In genomic region chrX:131735127-131735526, GRCh38 we compare ENCODE assay signal across 21 cellular contexts.
A peak's percentile ranks its signal among the peaks of the same experiment; 100 is the strongest.
DNase-seq lines count a peak whose midpoint lies in the region; ATAC-seq and TF ChIP-seq lines count a peak whose summit lies in the region.
"Had no signal": no experiment of that assay in that cellular context is flagged by ENCODE, and none has a peak within 500 bp of the region (broad histone marks: within the 10 kb centered on the region; RNA-seq: fewer than 3 reads in every experiment).

No MANE protein-coding gene starts in this region.

- no TSS peak for BruUV-seq in mammary epithelial cell (replicated peaks; lab: Mats Ljungman, UMichigan)

- DNase-seq in LHCN-M2 (ENCODE audit: low read depth), result peak; percentile 32
- peak; percentile 51 for DNase-seq in mammary epithelial cell
- DNase-seq in left colon, result no peak
- no peak for DNase-seq in stimulated activated naive B cell treated with anti-CD40 and anti-IgM and Interleukin-4, amounts not matched to agents 10 μg/mL and 1 μg/mL and 100 μg/mL, for 72 hours
- DNase-seq in NCI-H526 treated with DMSO at 0.1 percent for 48 hours (lab: John Stamatoyannopoulos, UW), result no peak
- DNase-seq in left ventricle myocardium inferior, result no peak
- DNase-seq: activated B cell treated with CpG ODN at 0.5 μM for 24 hours; activated CD8-positive, alpha-beta T cell treated with anti-CD3 and anti-CD28 coated beads for 36 hours; activated naive CD4-positive, alpha-beta T cell treated with anti-CD3 and anti-CD28 coated beads, Interleukin-2, amount 10 ng/mL, durations not matched to agents 7 days and 5 days; AML-193; foreskin fibroblast; NCI-H2171 treated with DMSO at 0.1 percent for 48 hours; stimulated activated CD4-positive, alpha-beta T cell treated with anti-CD3 and anti-CD28 coated beads, Interleukin-1b, Interleukin-23, amount 100 ng/mL, for 48 hours had no signal

- peak overlapping the region; percentile 71 for H3K4me2 ChIP-seq in mammary epithelial cell (ENCODE audit: insufficient read depth, low read depth, low read length)

- peaks cover 0 to 1% of the 10 kb centered on the region in 2 donors for H3K4me1 Mint-ChIP-seq in stimulated activated naive B cell treated with anti-CD40 and anti-IgM and Interleukin-4, amounts not matched to agents 10 μg/mL and 1 μg/mL and 100 μg/mL, for 72 hours
- H3K4me1 Mint-ChIP-seq: activated B cell treated with CpG ODN at 0.5 μM for 24 hours; activated naive CD4-positive, alpha-beta T cell treated with anti-CD3 and anti-CD28 coated beads, Interleukin-2, amount 10 ng/mL, durations not matched to agents 7 days and 5 days; neural crest cell had no signal

- dilution Hi-C loops in mammary epithelial cell (cut with HindIII; ENCODE audit: low sequenced_read_pairs), result no loop called here

- H4K20me1 ChIP-seq in mammary epithelial cell (ENCODE audit: insufficient read depth, low read length), result no peaks in the 10 kb centered on the region

- H3K36me3 Mint-ChIP-seq in stimulated activated naive B cell treated with anti-CD40 and anti-IgM and Interleukin-4, amounts not matched to agents 10 μg/mL and 1 μg/mL and 100 μg/mL, for 72 hours, result peaks cover 19 to 28% of the 10 kb centered on the region in 2 donors

- peak overlapping the region; percentile 48 for H3K9ac ChIP-seq in mammary epithelial cell (ENCODE audit: insufficient read depth, low read length)

- WGBS in mammary epithelial cell (ENCODE audit: low coverage, missing lambda C conversion rate), result 20% methylated on average over 3 of the region's 3 CpGs

- H3K27ac ChIP-seq in mammary epithelial cell (ENCODE audit: insufficient read depth, low read depth, low read length) (peak overlapping the region; percentile 47), left ventricle myocardium inferior (replicated peaks) (no peak overlapping the region)
- H3K27ac ChIP-seq: right lobe of liver, SJSA1 had no signal

- H3K9me3 ChIP-seq in mammary epithelial cell (replicated peaks; ENCODE audit: insufficient read depth, low read length), result no peaks in the 10 kb centered on the region
- H3K9me3 ChIP-seq in left ventricle myocardium inferior (replicated peaks), result peaks cover 12% of the 10 kb centered on the region
- H3K9me3 ChIP-seq: ascending aorta, right lobe of liver, SJSA1, transverse colon had no signal

- H3K9me3 Mint-ChIP-seq in stimulated activated naive B cell treated with anti-CD40 and anti-IgM and Interleukin-4, amounts not matched to agents 10 μg/mL and 1 μg/mL and 100 μg/mL, for 72 hours, result peaks cover 0 to 3% of the 10 kb centered on the region in 2 donors
- H3K9me3 Mint-ChIP-seq: activated B cell treated with CpG ODN at 0.5 μM for 24 hours; stimulated activated naive CD8-positive, alpha-beta T cell treated with anti-CD3 and anti-CD28 coated beads, Interleukin-15, Interleukin-2, amounts not matched to agents 100 ng/mL and 50 ng/mL, for 24 hours had no signal

- no peaks in the 10 kb centered on the region for H3K79me2 ChIP-seq in mammary epithelial cell (ENCODE audit: insufficient read depth, low read length)

- H2AFZ ChIP-seq in mammary epithelial cell (ENCODE audit: low read depth, low read length), result peak overlapping the region; percentile 69

- H3K4me1 ChIP-seq in mammary epithelial cell (ENCODE audit: insufficient read depth, low read length) (no peaks in the 10 kb centered on the region), left ventricle myocardium inferior (no peaks in the 10 kb centered on the region)
- H3K4me1 ChIP-seq: ascending aorta, right lobe of liver, SJSA1, transverse colon had no signal

- H3K27me3 Mint-ChIP-seq in stimulated activated naive B cell treated with anti-CD40 and anti-IgM and Interleukin-4, amounts not matched to agents 10 μg/mL and 1 μg/mL and 100 μg/mL, for 72 hours, result no peaks in the 10 kb centered on the region
- H3K27me3 Mint-ChIP-seq: activated B cell treated with CpG ODN at 0.5 μM for 24 hours; activated CD8-positive, alpha-beta T cell treated with anti-CD3 and anti-CD28 coated beads for 36 hours; activated naive CD4-positive, alpha-beta T cell treated with anti-CD3 and anti-CD28 coated beads, Interleukin-2, amount 10 ng/mL, durations not matched to agents 7 days and 5 days; stimulated activated naive CD8-positive, alpha-beta T cell treated with anti-CD3 and anti-CD28 coated beads, Interleukin-15, Interleukin-2, amounts not matched to agents 100 ng/mL and 50 ng/mL, for 24 hours had no signal

- intact Hi-C loops in mammary epithelial cell (cut with micrococcal nuclease) (no loop called here), left colon (cut with DNase I, micrococcal nuclease) (no loop called here), left ventricle myocardium inferior (cut with micrococcal nuclease) (no loop called here)

- peak; percentile 19 for ATAC-seq in left colon
- peak in 1 of 2 donors; percentile 52 for ATAC-seq in stimulated activated naive B cell treated with anti-CD40 and anti-IgM and Interleukin-4, amounts not matched to agents 10 μg/mL and 1 μg/mL and 100 μg/mL, for 72 hours (replicated peaks)
- no peak for ATAC-seq in GM18511 (IDR thresholded peaks at IDR 0.05; ENCODE audit: unreplicated experiment)
- ATAC-seq: activated CD8-positive, alpha-beta T cell treated with anti-CD3 and anti-CD28 coated beads for 36 hours had no signal

- H3K27me3 ChIP-seq in mammary epithelial cell (ENCODE audit: insufficient read depth, low read length), result no peaks in the 10 kb centered on the region
- no peaks in the 10 kb centered on the region for H3K27me3 ChIP-seq in left ventricle myocardium inferior (ENCODE audit: low read depth)
- H3K27me3 ChIP-seq: ascending aorta, right lobe of liver, SJSA1, transverse colon had no signal

- CTCF ChIA-PET in mammary epithelial cell (lab: Charles Lee; ENCODE audit: low non-redundant PET), result no interaction called here

- in situ Hi-C loops in mammary epithelial cell (cut with MboI; ENCODE audit: low sequenced_read_pairs in 2 of 2), result no loop called here

- H3K36me3 ChIP-seq in mammary epithelial cell (ENCODE audit: insufficient read depth, low read length) (no peaks in the 10 kb centered on the region), left ventricle myocardium inferior (no peaks in the 10 kb centered on the region)
- H3K36me3 ChIP-seq: ascending aorta, right lobe of liver, SJSA1, transverse colon had no signal

- peak overlapping the region in 1 of 2 donors; percentile 57 for H3K4me3 Mint-ChIP-seq in stimulated activated naive B cell treated with anti-CD40 and anti-IgM and Interleukin-4, amounts not matched to agents 10 μg/mL and 1 μg/mL and 100 μg/mL, for 72 hours
- H3K4me3 Mint-ChIP-seq: activated B cell treated with CpG ODN at 0.5 μM for 24 hours; activated CD8-positive, alpha-beta T cell treated with anti-CD3 and anti-CD28 coated beads for 36 hours; activated naive CD4-positive, alpha-beta T cell treated with anti-CD3 and anti-CD28 coated beads, Interleukin-2, amount 10 ng/mL, durations not matched to agents 7 days and 5 days; activated T-cell treated with anti-CD3 and anti-CD28 coated beads, Interleukin-2, amount 50 U/mL, for 4 hours; neural crest cell; stimulated activated naive CD8-positive, alpha-beta T cell treated with anti-CD3 and anti-CD28 coated beads, Interleukin-15, Interleukin-2, amounts not matched to agents 100 ng/mL and 50 ng/mL, for 24 hours had no signal

- TF ChIP-seq CTCF in mammary epithelial cell (conservative IDR thresholded peaks at IDR 0.05 in 1 of 2, IDR thresholded peaks at IDR 0.05 in 1 of 2; ENCODE audit: extremely low read depth in 1 of 2, insufficient read depth in 1 of 2, low read depth in 1 of 2, low read length in 2 of 2) (no peak), left ventricle myocardium inferior (IDR thresholded peaks at IDR 0.05; ENCODE audit: borderline replicate concordance) (no peak)

- H3K4me3 ChIP-seq in mammary epithelial cell (replicated peaks in 1 of 3; ENCODE audit: insufficient read depth in 1 of 3, low read depth in 2 of 3, low read length in 3 of 3), result peak overlapping the region in 1 of 3 experiments; percentile 17
- H3K4me3 ChIP-seq in left ventricle myocardium inferior, result no peak overlapping the region
- H3K4me3 ChIP-seq: SJSA1 had no signal

- peak overlapping the region; percentile 72 for H3K27ac Mint-ChIP-seq in stimulated activated naive B cell treated with anti-CD40 and anti-IgM and Interleukin-4, amounts not matched to agents 10 μg/mL and 1 μg/mL and 100 μg/mL, for 72 hours
- H3K27ac Mint-ChIP-seq: activated B cell treated with CpG ODN at 0.5 μM for 24 hours; activated CD8-positive, alpha-beta T cell treated with anti-CD3 and anti-CD28 coated beads for 36 hours; activated naive CD4-positive, alpha-beta T cell treated with anti-CD3 and anti-CD28 coated beads, Interleukin-2, amount 10 ng/mL, durations not matched to agents 7 days and 5 days; stimulated activated naive CD8-positive, alpha-beta T cell treated with anti-CD3 and anti-CD28 coated beads, Interleukin-15, Interleukin-2, amounts not matched to agents 100 ng/mL and 50 ng/mL, for 24 hours had no signal

Comparison
In these comparisons a context has a peak if more than half of its experiments do, and no peak if none do; other contexts are left out.
1. DNase-seq: peak in LHCN-M2 (single experiment) and mammary epithelial cell (single experiment); none in left colon (0 of 2), stimulated activated naive B cell treated with anti-CD40 and anti-IgM and Interleukin-4, amounts not matched to agents 10 μg/mL and 1 μg/mL and 100 μg/mL, for 72 hours (single experiment), NCI-H526 treated with DMSO at 0.1 percent for 48 hours (single experiment) and left ventricle myocardium inferior (single experiment).